In the genomic region with DNA sequence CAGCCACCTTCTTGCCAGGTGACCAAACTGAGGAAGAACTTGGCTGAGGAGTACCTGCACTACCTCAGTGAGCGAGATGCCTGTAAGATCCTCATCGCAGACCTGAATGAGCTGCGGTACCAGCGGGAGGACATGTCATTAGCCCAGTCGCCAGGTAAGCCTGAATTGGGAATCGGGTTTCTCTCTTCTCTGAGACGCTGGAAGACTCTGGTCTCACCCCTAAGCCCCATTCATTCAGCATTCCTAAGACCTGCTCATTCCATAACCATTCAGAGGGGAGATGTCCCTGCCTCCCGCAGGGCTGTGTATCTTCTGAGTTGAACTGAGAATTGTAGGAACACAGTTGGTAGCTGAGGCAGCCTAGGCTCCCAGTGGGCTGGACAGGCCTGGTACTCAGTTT, we compare ENCODE assay signal across 25 cellular contexts.
"Had no signal": no experiment of that assay in that cellular context is flagged by ENCODE, and none has a peak within 500 bp of the region (broad histone marks: within the 10 kb centered on the region; RNA-seq: fewer than 3 reads in every experiment).

No MANE protein-coding gene starts in this region.

- H3K9me3 Mint-ChIP-seq: activated T-cell treated with anti-CD3 and anti-CD28 coated beads, Interleukin-2, amount 50 U/mL, for 24 hours; activated T-helper 2 cell treated with anti-CD3 and anti-CD28 coated beads, Interferon-gamma antibody, Interleukin-2, Interleukin-4, amounts not matched to agents 10 μg/mL and 5 μg/mL and 100 μg/mL, durations not matched to agents 14 hours and 24 hours and 36 hours; central memory CD8-positive, alpha-beta T cell; effector memory CD8-positive, alpha-beta T cell; mesothelial cell of epicardium; natural killer cell; stimulated activated naive CD8-positive, alpha-beta T cell treated with anti-CD3 and anti-CD28 coated beads, Interleukin-15, Interleukin-2, amounts not matched to agents 100 ng/mL and 50 ng/mL, for 24 hours had no signal

- H3K4me1 ChIP-seq: breast epithelium, esophagus squamous epithelium, gastrocnemius medialis, left lung, pancreas, psoas muscle, right atrium auricular region, thyroid gland, upper lobe of right lung had no signal

- H3K27ac ChIP-seq: breast epithelium, esophagus squamous epithelium, gastrocnemius medialis, left lung, neutrophil, pancreas, psoas muscle, right atrium auricular region, thyroid gland, upper lobe of right lung had no signal

- H3K4me3 ChIP-seq: breast epithelium, esophagus squamous epithelium, gastrocnemius medialis, left lung, lung, pancreas, psoas muscle, right atrium auricular region, thyroid gland, upper lobe of right lung had no signal

- H3K27me3 Mint-ChIP-seq: activated naive CD8-positive, alpha-beta T cell; activated T-cell treated with anti-CD3 and anti-CD28 coated beads, Interleukin-2, amount 50 U/mL, for 24 hours; central memory CD8-positive, alpha-beta T cell; effector memory CD8-positive, alpha-beta T cell; stimulated activated naive CD8-positive, alpha-beta T cell treated with anti-CD3 and anti-CD28 coated beads, Interleukin-15, Interleukin-2, amounts not matched to agents 100 ng/mL and 50 ng/mL, for 24 hours had no signal

- H3K27me3 ChIP-seq: breast epithelium, esophagus squamous epithelium, gastrocnemius medialis, left lung, neutrophil, pancreas, right atrium auricular region, thyroid gland, upper lobe of right lung had no signal

- H3K4me3 Mint-ChIP-seq: activated naive CD8-positive, alpha-beta T cell; activated T-cell treated with anti-CD3 and anti-CD28 coated beads, Interleukin-2, amount 50 U/mL, for 24 hours; central memory CD8-positive, alpha-beta T cell; effector memory CD8-positive, alpha-beta T cell; mesothelial cell of epicardium; natural killer cell; stimulated activated naive CD8-positive, alpha-beta T cell treated with anti-CD3 and anti-CD28 coated beads, Interleukin-15, Interleukin-2, amounts not matched to agents 100 ng/mL and 50 ng/mL, for 24 hours had no signal

- H3K4me1 Mint-ChIP-seq: central memory CD8-positive, alpha-beta T cell; mesothelial cell of epicardium; natural killer cell had no signal

- H3K27ac Mint-ChIP-seq: activated naive CD8-positive, alpha-beta T cell; activated T-cell treated with anti-CD3 and anti-CD28 coated beads, Interleukin-2, amount 50 U/mL, for 24 hours; activated T-helper 2 cell treated with anti-CD3 and anti-CD28 coated beads, Interferon-gamma antibody, Interleukin-2, Interleukin-4, amounts not matched to agents 10 μg/mL and 5 μg/mL and 100 μg/mL, durations not matched to agents 14 hours and 24 hours and 36 hours; mesothelial cell of epicardium; natural killer cell; stimulated activated naive CD8-positive, alpha-beta T cell treated with anti-CD3 and anti-CD28 coated beads, Interleukin-15, Interleukin-2, amounts not matched to agents 100 ng/mL and 50 ng/mL, for 24 hours had no signal

- DNase-seq: activated naive CD4-positive, alpha-beta T cell; activated T-cell treated with anti-CD3 and anti-CD28 coated beads, Interleukin-2, amount 50 U/mL, for 24 hours; effector memory CD8-positive, alpha-beta T cell; esophagus squamous epithelium; gastrocnemius medialis; hippocampal formation; kidney glomerular epithelial cell; left lung; natural killer cell; pancreas; psoas muscle; stimulated activated CD4-positive, alpha-beta T cell treated with anti-CD3 and anti-CD28 coated beads, Interleukin-4, amount 100 ng/mL, for 24 hours; substantia nigra; T-helper 9 cell; thyroid gland; upper lobe of right lung had no signal

- ATAC-seq: effector memory CD8-positive, alpha-beta T cell; gastrocnemius medialis; left lung; natural killer cell; pancreas; psoas muscle; upper lobe of right lung had no signal

- H3K36me3 Mint-ChIP-seq: natural killer cell had no signal

- H3K9me3 ChIP-seq: breast epithelium, esophagus squamous epithelium, gastrocnemius medialis, left lung, neutrophil, pancreas, psoas muscle, right atrium auricular region, thyroid gland, upper lobe of right lung had no signal

- H3K36me3 ChIP-seq: breast epithelium had no signal
